19 cellular contexts compared by ENCODE assay signal in the genomic region with DNA sequence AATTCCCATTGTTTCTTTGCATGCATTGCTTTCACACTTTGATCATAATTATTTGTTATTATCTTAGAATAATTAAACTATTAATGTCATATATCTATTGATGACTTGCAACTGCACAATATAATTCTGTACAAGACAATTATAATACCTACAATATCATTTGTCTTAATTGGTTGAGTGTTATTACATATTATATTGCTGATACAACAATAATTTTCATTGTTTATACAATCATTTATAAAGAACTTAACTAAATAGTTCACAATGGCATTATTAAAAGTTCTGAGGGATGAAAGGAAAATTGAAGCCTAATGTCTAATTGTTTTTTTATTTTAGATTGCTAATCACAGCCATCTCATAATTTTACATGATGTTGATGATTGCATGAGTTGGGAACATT.
DNase-seq lines count a peak whose midpoint lies in the region; ATAC-seq, FAIRE-seq and TF ChIP-seq lines count a peak whose summit lies in the region.
"Had no signal": no experiment of that assay in that cellular context is flagged by ENCODE, and none has a peak within 500 bp of the region (broad histone marks: within the 10 kb centered on the region; RNA-seq: fewer than 3 reads in every experiment).

No MANE protein-coding gene starts in this region.

- H3K4me1 ChIP-seq in HepG2 (ENCODE audit: insufficient read depth, low read length) = no peaks in the 10 kb centered on the region
- H3K4me1 ChIP-seq in right lobe of liver = no peaks in the 10 kb centered on the region
- H3K4me1 ChIP-seq in IMR-90 (ENCODE audit: control insufficient read depth, insufficient read depth, low read length) = no peaks in the 10 kb centered on the region
- H3K4me1 ChIP-seq: BLaER1 treated with 17β-estradiol and CSF1 and Interleukin-3, amounts not matched to agents 10 nM and 100 nM; Caco-2 had no signal

- no peak overlapping the region for H3K23ac ChIP-seq in IMR-90 (ENCODE audit: low read depth, low read length)

- H2AK9ac ChIP-seq in IMR-90 (replicated peaks; ENCODE audit: low read depth, low read length, poor library complexity) = no peak overlapping the region

- POLR2A ChIA-PET in HepG2 (lab: Yijun Ruan, JAX) = no interaction called here
- POLR2A ChIA-PET in IMR-90 (lab: Charles Lee; ENCODE audit: unreplicated experiment) = no interaction called here

- no peak overlapping the region for H2BK120ac ChIP-seq in IMR-90 (ENCODE audit: low read depth, low read length)

- H3K27me3 ChIP-seq in HepG2 (ENCODE audit: control insufficient read depth in 1 of 2, insufficient read depth in 2 of 2, low read length in 2 of 2) (no peaks in the 10 kb centered on the region), right lobe of liver (no peaks in the 10 kb centered on the region), IMR-90 (ENCODE audit: control insufficient read depth, insufficient read depth, low read length) (no peaks in the 10 kb centered on the region)
- H3K27me3 ChIP-seq: BLaER1 treated with 17β-estradiol and CSF1 and Interleukin-3, amounts not matched to agents 10 nM and 100 nM had no signal

- TF ChIP-seq EP300 in HepG2 (IDR thresholded peaks at IDR 0.05; ENCODE audit: low read depth in 2 of 2, low read length in 2 of 2) (no peak), HepG2 (CRISPR knock-in tag; IDR thresholded peaks at IDR 0.05; ENCODE audit: borderline replicate concordance) (no peak)

- TF ChIP-seq CTCF in HepG2 (CRISPR knock-in tag; IDR thresholded peaks at IDR 0.05) = no peak
- no peak for TF ChIP-seq CTCF in right lobe of liver (IDR thresholded peaks at IDR 0.05)
- no peak for TF ChIP-seq CTCF in IMR-90 (conservative IDR thresholded peaks at IDR 0.05; ENCODE audit: low read depth, low read length)

- H3K9ac ChIP-seq in HepG2 (ENCODE audit: insufficient read depth, low read depth, low read length) (no peak overlapping the region), IMR-90 (ENCODE audit: low read depth, low read length) (no peak overlapping the region)
- H3K9ac ChIP-seq: BLaER1 treated with 17β-estradiol and CSF1 and Interleukin-3, amounts not matched to agents 10 nM and 100 nM had no signal

- no peaks in the 10 kb centered on the region for H3K79me2 ChIP-seq in HepG2 (ENCODE audit: insufficient read depth, low read length)

- H3K9me1 ChIP-seq in IMR-90 (ENCODE audit: insufficient read depth, low read length) = no peaks in the 10 kb centered on the region

- no peak overlapping the region for H3K14ac ChIP-seq in IMR-90 (replicated peaks; ENCODE audit: low read depth, low read length)

- ATAC-seq in HepG2 (no peak), right lobe of liver (no peak), IMR-90 (ENCODE audit: low read depth) (no peak)
- ATAC-seq: CD8-positive, alpha-beta T cell had no signal

- no peak overlapping the region for H3K56ac ChIP-seq in IMR-90 (ENCODE audit: extremely low read depth, insufficient read depth, low read length)

- TF ChIP-seq RAD21 in HepG2 (CRISPR knock-in tag; IDR thresholded peaks at IDR 0.05) (no peak), IMR-90 (IDR thresholded peaks at IDR 0.05; ENCODE audit: low read length) (no peak)

- H3K79me1 ChIP-seq in IMR-90 (ENCODE audit: low read depth in 1 of 2, low read length in 2 of 2) = no peaks in the 10 kb centered on the region

- in situ Hi-C loops in HepG2 (cut with HindIII; ENCODE audit: extremely low pct_ligation_motif_present, low pct_unique_long_range_greater_than_20kb) (no loop called here), IMR-90 (cut with MboI; ENCODE audit: low sequenced_read_pairs) (no loop called here)

- dilution Hi-C loops in IMR-90 (cut with HindIII; ENCODE audit: low sequenced_read_pairs, unreplicated experiment) = no loop called here

- H4K91ac ChIP-seq in IMR-90 (ENCODE audit: insufficient read depth, low read depth, low read length) = no peak overlapping the region

- no peak overlapping the region for H4K5ac ChIP-seq in IMR-90 (ENCODE audit: low read depth, low read length)

- CTCF ChIA-PET in HepG2 (lab: Yijun Ruan, JAX; ENCODE audit: low intra/inter-chr PET ratio, low total read pairs) = no interaction called here
- CTCF ChIA-PET in IMR-90 (lab: Yijun Ruan, JAX) = no interaction called here

- H2BK5ac ChIP-seq in IMR-90 (ENCODE audit: low read depth, low read length, poor library complexity, severe bottlenecking) = no peak overlapping the region

- H3K4me2 ChIP-seq in HepG2 (ENCODE audit: low read depth, low read length) (no peak overlapping the region), IMR-90 (ENCODE audit: low read depth, low read length) (no peak overlapping the region)
- H3K4me2 ChIP-seq: BLaER1 treated with 17β-estradiol and CSF1 and Interleukin-3, amounts not matched to agents 10 nM and 100 nM had no signal

- no peaks in the 10 kb centered on the region for H3K9me3 ChIP-seq in HepG2 (ENCODE audit: low read length)
- H3K9me3 ChIP-seq in right lobe of liver = no peaks in the 10 kb centered on the region
- H3K9me3 ChIP-seq in IMR-90 (ENCODE audit: control insufficient read depth, insufficient read depth, low read length) = no peaks in the 10 kb centered on the region
- H3K9me3 ChIP-seq: BLaER1 treated with 17β-estradiol and CSF1 and Interleukin-3, amounts not matched to agents 10 nM and 100 nM; Caco-2 had no signal

- H4K20me1 ChIP-seq in HepG2 (ENCODE audit: insufficient read depth, low read length) (no peaks in the 10 kb centered on the region), IMR-90 (ENCODE audit: insufficient read depth, low read length) (no peaks in the 10 kb centered on the region)
- H4K20me1 ChIP-seq: BLaER1 treated with 17β-estradiol and CSF1 and Interleukin-3, amounts not matched to agents 10 nM and 100 nM had no signal

- H3K18ac ChIP-seq in IMR-90 (ENCODE audit: low read depth, low read length) = no peak overlapping the region

- H3K36me3 ChIP-seq in HepG2 (replicated peaks in 1 of 2; ENCODE audit: control insufficient read depth in 1 of 2, insufficient read depth in 2 of 2, low read length in 2 of 2) (no peaks in the 10 kb centered on the region), right lobe of liver (no peaks in the 10 kb centered on the region), IMR-90 (ENCODE audit: control insufficient read depth, insufficient read depth, low read length) (no peaks in the 10 kb centered on the region)
- H3K36me3 ChIP-seq: BLaER1 treated with 17β-estradiol and CSF1 and Interleukin-3, amounts not matched to agents 10 nM and 100 nM had no signal

- no peak for DNase-seq in HepG2 (ENCODE audit: low spot score)
- DNase-seq in right lobe of liver = no peak
- no peak for DNase-seq in IMR-90
- no peak for DNase-seq in Kasumi-1 (lab: John Stamatoyannopoulos, UW)
- no peak for DNase-seq in cerebellar cortex (ENCODE audit: low spot score)
- DNase-seq: AML-193; Caco-2; Calu3; CD4-positive, alpha-beta T cell; CD8-positive, alpha-beta T cell; DMS79 treated with DMSO at 0.1 percent for 48 hours; GF-D8 had no signal

- intact Hi-C loops in HepG2 (cut with micrococcal nuclease; ENCODE audit: unreplicated experiment) = loop anchor here (10.0 kb wide), 1 partner anchor 164 kb away; no protein-coding TSS in a partner anchor
- intact Hi-C loops in right lobe of liver (cut with DNase I) = no loop called here
- intact Hi-C loops in IMR-90 (cut with micrococcal nuclease) = no loop called here

- no peak overlapping the region for H2BK20ac ChIP-seq in IMR-90 (ENCODE audit: low read depth, low read length)

- BruUV-seq in HepG2 (replicated peaks; lab: Mats Ljungman, UMichigan) (no TSS peak), IMR-90 (replicated peaks; lab: Mats Ljungman, UMichigan) (no TSS peak)

- H2AK5ac ChIP-seq in IMR-90 (ENCODE audit: low read depth, low read length) = no peak overlapping the region

- H2BK15ac ChIP-seq in IMR-90 (ENCODE audit: low read depth, low read length) = no peak overlapping the region

- H4K8ac ChIP-seq in IMR-90 (ENCODE audit: low read depth in 2 of 2, low read length in 2 of 2) = no peak overlapping the region

- H3K4me3 ChIP-seq in HepG2 (replicated peaks in 1 of 3; ENCODE audit: insufficient read depth in 1 of 3, low read depth in 2 of 3, low read length in 3 of 3) (no peak overlapping the region), right lobe of liver (no peak overlapping the region), IMR-90 (ENCODE audit: insufficient read depth, low read depth, low read length) (no peak overlapping the region)
- H3K4me3 ChIP-seq: BLaER1 treated with 17β-estradiol and CSF1 and Interleukin-3, amounts not matched to agents 10 nM and 100 nM had no signal

- FAIRE-seq in HepG2 (lab: Jason Lieb, UNC) (no peak), islet of Langerhans (lab: Jason Lieb, UNC) (peak; percentile 30)
- FAIRE-seq: G401.6, GM12891, GM19239 had no signal

- H3K27ac ChIP-seq in HepG2 (ENCODE audit: extremely low read length, insufficient read depth, low read length) = no peak overlapping the region
- H3K27ac ChIP-seq in right lobe of liver = no peak overlapping the region
- no peak overlapping the region for H3K27ac ChIP-seq in IMR-90 (ENCODE audit: insufficient read depth, low read length)
- H3K27ac ChIP-seq: 22Rv1; BLaER1 treated with 17β-estradiol and CSF1 and Interleukin-3, amounts not matched to agents 10 nM and 100 nM; C4-2B had no signal

- no peak overlapping the region for H2AFZ ChIP-seq in HepG2 (ENCODE audit: low read length)
- H2AFZ ChIP-seq in IMR-90 (replicated peaks; ENCODE audit: low read length, poor library complexity) = no peak overlapping the region

- H3K4ac ChIP-seq in IMR-90 (ENCODE audit: low read depth, low read length) = no peak overlapping the region

- TF ChIP-seq POLR2A in HepG2 (IDR thresholded peaks at IDR 0.05; ENCODE audit: insufficient read depth in 1 of 2, low read depth in 2 of 2, low read length in 2 of 2) = no peak
- no peak for TF ChIP-seq POLR2A in right lobe of liver (IDR thresholded peaks at IDR 0.05)
- no peak for TF ChIP-seq POLR2A in IMR-90 (IDR thresholded peaks at IDR 0.05; ENCODE audit: low read depth, low read length)

TF ChIP-seq in HepG2, 621 proteins besides CTCF, POLR2A, EP300 and RAD21:
- no peak for TF ChIP-seq ZKSCAN1 (IDR thresholded peaks at IDR 0.05; ENCODE audit: low read length)
- TF ChIP-seq MAFF (IDR thresholded peaks at IDR 0.05; ENCODE audit: low read depth, low read length) = peak; percentile 65; the same call in 1 of the 2 replicates
- peak; percentile 63 to 78 for TF ChIP-seq MAFK (conservative IDR thresholded peaks at IDR 0.05 in 1 of 2, IDR thresholded peaks at IDR 0.05 in 1 of 2; ENCODE audit: low read length in 2 of 2)

TF ChIP-seq in IMR-90, 13 proteins besides CTCF, POLR2A, EP300 and RAD21:
- TF ChIP-seq MAFK (IDR thresholded peaks at IDR 0.05; ENCODE audit: low read depth, low read length) = peak; percentile 46
- no peak for TF ChIP-seq CHD1 (IDR thresholded peaks at IDR 0.05; ENCODE audit: low read depth, low read length)
- TF ChIP-seq ELK1 (IDR thresholded peaks at IDR 0.05; ENCODE audit: borderline replicate concordance, low read depth, low read length) = no peak
